In genomic region chr6:169962604-169963469, GRCh38 we compare ENCODE assay signal across 13 cellular contexts.
DNase-seq lines count a peak whose midpoint lies in the region; TF ChIP-seq lines count a peak whose summit lies in the region.
"Had no signal": no experiment of that assay in that cellular context is flagged by ENCODE, and none has a peak within 500 bp of the region (broad histone marks: within the 10 kb centered on the region; RNA-seq: fewer than 3 reads in every experiment).

No MANE protein-coding gene starts in this region.

- TF ChIP-seq POLR2A in suprapubic skin (IDR thresholded peaks at IDR 0.05): no peak

- peaks cover 11% of the 10 kb centered on the region for H3K36me3 Mint-ChIP-seq in mesothelial cell of epicardium

- H3K9me3 ChIP-seq in suprapubic skin: no peaks in the 10 kb centered on the region
- H3K9me3 ChIP-seq: ovary had no signal

- H3K27me3 Mint-ChIP-seq in mesothelial cell of epicardium (ENCODE audit: low read depth): peaks cover 5% of the 10 kb centered on the region

- H3K4me3 ChIP-seq in suprapubic skin: peak overlapping the region; percentile 44

- H3K27ac ChIP-seq in suprapubic skin: no peak overlapping the region
- H3K27ac ChIP-seq: ovary had no signal

- peaks cover 5% of the 10 kb centered on the region for H3K27me3 ChIP-seq in suprapubic skin
- H3K27me3 ChIP-seq: ovary had no signal

- peaks cover 25% of the 10 kb centered on the region for H3K4me1 Mint-ChIP-seq in mesothelial cell of epicardium

- no peaks in the 10 kb centered on the region for H3K36me3 ChIP-seq in suprapubic skin
- H3K36me3 ChIP-seq: ovary had no signal

- TF ChIP-seq EP300 in suprapubic skin (IDR thresholded peaks at IDR 0.05): no peak

- WGBS in suprapubic skin: 91% methylated on average over 31 of the region's 44 CpGs

- H3K9me3 Mint-ChIP-seq in mesothelial cell of epicardium: peaks cover 3% of the 10 kb centered on the region

- H3K27ac Mint-ChIP-seq in mesothelial cell of epicardium: peak overlapping the region; percentile 9

- TF ChIP-seq CTCF in mesothelial cell of epicardium (IDR thresholded peaks at IDR 0.05; ENCODE audit: unreplicated experiment) (no peak), suprapubic skin (IDR thresholded peaks at IDR 0.05) (no peak)

- H3K4me1 ChIP-seq in suprapubic skin: peaks cover 25% of the 10 kb centered on the region

- DNase-seq in activated effector memory CD4-positive, alpha-beta T cell treated with anti-CD3 and anti-CD28 coated beads, Interleukin-2, amount 50 U/mL, for 16 hours: peak; percentile 58
- DNase-seq in activated effector memory CD4-positive, alpha-beta T cell treated with Interleukin-2 at 50 U/mL for 16 hours: no peak
- DNase-seq in activated CD8-positive, alpha-beta memory T cell treated with anti-CD3 and anti-CD28 coated beads, Interleukin-2, amount 50 U/mL, for 48 hours: peak; percentile 46
- DNase-seq in mesothelial cell of epicardium (ENCODE audit: low spot score in 2 of 2, unreplicated experiment in 2 of 2): peak in 1 of 2 experiments; percentile 35
- DNase-seq in suprapubic skin (ENCODE audit: low spot score in 2 of 2): peak; percentile 45 to 72
- DNase-seq in central memory CD4-positive, alpha-beta T cell: no peak
- no peak for DNase-seq in DMS 273 treated with DMSO at 0.1 percent for 48 hours (lab: John Stamatoyannopoulos, UW)
- DNase-seq in mesenteric fat pad (ENCODE audit: low spot score): no peak
- DNase-seq: EL, kidney glomerular epithelial cell, NCI-H2107, T1000 had no signal

- H3K4me3 Mint-ChIP-seq in mesothelial cell of epicardium: peak overlapping the region; percentile 67

Comparison
In these comparisons a context has a peak if more than half of its experiments do, and no peak if none do; other contexts are left out.
1. DNase-seq: peak in activated effector memory CD4-positive, alpha-beta T cell treated with anti-CD3 and anti-CD28 coated beads, Interleukin-2, amount 50 U/mL, for 16 hours (single experiment), activated CD8-positive, alpha-beta memory T cell treated with anti-CD3 and anti-CD28 coated beads, Interleukin-2, amount 50 U/mL, for 48 hours (single experiment) and suprapubic skin (2 of 2); none in activated effector memory CD4-positive, alpha-beta T cell treated with Interleukin-2 at 50 U/mL for 16 hours (single experiment), central memory CD4-positive, alpha-beta T cell (single experiment), DMS 273 treated with DMSO at 0.1 percent for 48 hours (single experiment) and mesenteric fat pad (single experiment).